ENCODE assay signal across 11 cellular contexts in genomic region chr10:77622822-77623410, GRCh38. TPM values are rescaled to one million over a fixed set of nuclear protein-coding genes. Genes with fewer than 3 reads are reported as not detected.
DNase-seq lines count a peak whose midpoint lies in the region; ATAC-seq, FAIRE-seq and TF ChIP-seq lines count a peak whose summit lies in the region.
"Had no signal": no experiment of that assay in that cellular context is flagged by ENCODE, and none has a peak within 500 bp of the region (broad histone marks: within the 10 kb centered on the region; RNA-seq: fewer than 3 reads in every experiment).

No MANE protein-coding gene starts in this region.

- no peaks in the 10 kb centered on the region for H3K9me3 Mint-ChIP-seq in CD8-positive, alpha-beta T cell
- H3K9me3 Mint-ChIP-seq: CD4-positive, alpha-beta T cell had no signal

- no peak overlapping the region for H3K27ac ChIP-seq in keratinocyte (ENCODE audit: control insufficient read depth, insufficient read depth, low read length)
- no peak overlapping the region for H3K27ac ChIP-seq in CD8-positive, alpha-beta T cell (ENCODE audit: low read depth, low read length)
- H3K27ac ChIP-seq in foreskin keratinocyte: no peak overlapping the region

- H3K4me3 ChIP-seq in keratinocyte (ENCODE audit: control insufficient read depth in 2 of 3, extremely low read depth in 1 of 3, insufficient read depth in 2 of 3, low read depth in 1 of 3, low read length in 3 of 3) (no peak overlapping the region), BE2C (ENCODE audit: low read depth, low read length) (no peak overlapping the region)
- no peak overlapping the region for H3K4me3 ChIP-seq in CD8-positive, alpha-beta T cell (ENCODE audit: low read depth, low read length)

- POLR2A ChIA-PET in CD8-positive, alpha-beta T cell (lab: Charles Lee): no interaction called here

- peak overlapping the region; percentile 14 for H3K4me2 ChIP-seq in keratinocyte (ENCODE audit: control insufficient read depth, extremely low read depth, insufficient read depth, low read depth, low read length)

- in situ Hi-C loops in G401 (cut with HindIII; ENCODE audit: low sequenced_read_pairs): no loop called here

- FAIRE-seq in keratinocyte (lab: Jason Lieb, UNC): no peak
- FAIRE-seq: urothelium cell line had no signal

- no peaks in the 10 kb centered on the region for H3K9me1 ChIP-seq in keratinocyte (ENCODE audit: control insufficient read depth, extremely low read depth, insufficient read depth, low read length)

- H3K27me3 Mint-ChIP-seq in CD8-positive, alpha-beta T cell (ENCODE audit: low read depth): no peaks in the 10 kb centered on the region

- H3K4me1 ChIP-seq in keratinocyte (ENCODE audit: control insufficient read depth, extremely low read depth, insufficient read depth, low read length): peaks cover 4% of the 10 kb centered on the region
- no peaks in the 10 kb centered on the region for H3K4me1 ChIP-seq in CD8-positive, alpha-beta T cell (ENCODE audit: insufficient read depth, low read length)
- H3K4me1 ChIP-seq in BE2C: no peaks in the 10 kb centered on the region
- no peaks in the 10 kb centered on the region for H3K4me1 ChIP-seq in foreskin keratinocyte

- dilution Hi-C loops in keratinocyte (cut with MboI; ENCODE audit: extremely low pct_ligation_motif_present, low sequenced_read_pairs): no loop called here

- H3K9me3 ChIP-seq in keratinocyte (ENCODE audit: control insufficient read depth, low read depth, low read length): no peaks in the 10 kb centered on the region
- no peaks in the 10 kb centered on the region for H3K9me3 ChIP-seq in CD8-positive, alpha-beta T cell (ENCODE audit: low read length)
- H3K9me3 ChIP-seq in BE2C: no peaks in the 10 kb centered on the region

- TF ChIP-seq CTCF in keratinocyte (optimal IDR thresholded peaks at IDR 0.05 in 1 of 3, IDR thresholded peaks at IDR 0.05 in 1 of 3, conservative IDR thresholded peaks at IDR 0.05 in 1 of 3; ENCODE audit: extremely low read depth in 1 of 3, insufficient read depth in 2 of 3, low read length in 3 of 3) (no peak), BE2C (IDR thresholded peaks at IDR 0.05; ENCODE audit: low read depth, low read length) (no peak), foreskin keratinocyte (conservative IDR thresholded peaks at IDR 0.05) (no peak)
- no peak for TF ChIP-seq CTCF in CD8-positive, alpha-beta T cell (IDR thresholded peaks at IDR 0.05)

- ATAC-seq in GM18499 (IDR thresholded peaks at IDR 0.05; ENCODE audit: insufficient read depth, unreplicated experiment) (peak; percentile 78), HG02571 (IDR thresholded peaks at IDR 0.05; ENCODE audit: unreplicated experiment) (peak; percentile 40), foreskin keratinocyte (no peak)
- ATAC-seq in CD8-positive, alpha-beta T cell: no peak

- H3K36me3 ChIP-seq in keratinocyte (ENCODE audit: control insufficient read depth in 2 of 2, extremely low read depth in 1 of 2, insufficient read depth in 2 of 2, low read length in 2 of 2) (no peaks in the 10 kb centered on the region), BE2C (no peaks in the 10 kb centered on the region)
- no peaks in the 10 kb centered on the region for H3K36me3 ChIP-seq in CD8-positive, alpha-beta T cell (ENCODE audit: insufficient read depth, low read length)

- H3K4me3 Mint-ChIP-seq in CD8-positive, alpha-beta T cell: no peak overlapping the region
- H3K4me3 Mint-ChIP-seq: CD4-positive, alpha-beta T cell had no signal

- H3K9ac ChIP-seq in keratinocyte (ENCODE audit: control insufficient read depth, extremely low read depth, insufficient read depth, low read length): no peak overlapping the region

- H3K27me3 ChIP-seq in keratinocyte (ENCODE audit: control insufficient read depth, extremely low read depth, insufficient read depth, low read length) (no peaks in the 10 kb centered on the region), BE2C (no peaks in the 10 kb centered on the region), foreskin keratinocyte (no peaks in the 10 kb centered on the region)
- no peaks in the 10 kb centered on the region for H3K27me3 ChIP-seq in CD8-positive, alpha-beta T cell (ENCODE audit: insufficient read depth, low read length)

- CTCF ChIA-PET in CD8-positive, alpha-beta T cell (lab: Charles Lee): interaction anchor here (1.5 kb wide), 1 partner anchor 19 kb away, joined by 4 read pairs; no protein-coding TSS in a partner anchor

- H2AFZ ChIP-seq in keratinocyte (ENCODE audit: control insufficient read depth, low read length): no peak overlapping the region

- H3K4me1 Mint-ChIP-seq in CD8-positive, alpha-beta T cell (ENCODE audit: low read depth): peaks cover 6% of the 10 kb centered on the region

- no peaks in the 10 kb centered on the region for H3K36me3 Mint-ChIP-seq in CD8-positive, alpha-beta T cell

- DNase-seq in NAMALWA (ENCODE audit: low spot score) (peak; percentile 23), keratinocyte (ENCODE audit: low read depth, low spot score) (no peak), G401 (ENCODE audit: low spot score) (no peak), BE2C (no peak), foreskin keratinocyte (no peak)
- DNase-seq in CD8-positive, alpha-beta T cell: no peak
- DNase-seq: CD4-positive, alpha-beta T cell; NCI-H1694 treated with DMSO at 0.1 percent for 48 hours had no signal

- no peaks in the 10 kb centered on the region for H4K20me1 ChIP-seq in keratinocyte (ENCODE audit: control insufficient read depth, extremely low read depth, insufficient read depth, low read length)

- no peak overlapping the region for H3K27ac Mint-ChIP-seq in CD8-positive, alpha-beta T cell
- H3K27ac Mint-ChIP-seq: CD4-positive, alpha-beta T cell had no signal

- H3K79me2 ChIP-seq in keratinocyte (ENCODE audit: control insufficient read depth, insufficient read depth, low read length): no peaks in the 10 kb centered on the region

- intact Hi-C loops in CD8-positive, alpha-beta T cell (cut with DNase I, micrococcal nuclease): no loop called here

RNA-seq across cellular contexts. Expression of gene KCNMA1, which starts 14.7 kb away (rescaled TPM):
- polyA plus RNA-seq in keratinocyte (5.0 to 6.8 TPM (median 6.3 TPM) in 3 replicates), foreskin keratinocyte (4.3 TPM in 2 replicates)
- polyA plus RNA-seq in keratinocyte (2011; ENCODE audit: low read depth): 1.1 TPM
- 2.7 and 2.8 TPM in 2 replicates for polyA plus RNA-seq in keratinocyte (2011; cell fraction: cytosol; rRNA removed)
- 4.7 and 8.1 TPM in 2 replicates for polyA plus RNA-seq in keratinocyte (2011; cell fraction: nucleus; rRNA removed)
- polyA plus RNA-seq in keratinocyte (2012; ENCODE audit: low replicate concordance): 2.9 and 5.4 TPM in 2 replicates
- 11.5 to 19.4 TPM (median 14.3 TPM) in 3 replicates for polyA minus RNA-seq in keratinocyte
- polyA minus RNA-seq in keratinocyte (2011; cell fraction: cytosol; rRNA and poly(A)+ RNA removed): 3.6 TPM
- polyA minus RNA-seq in keratinocyte (2011; cell fraction: nucleus; rRNA and poly(A)+ RNA removed): 8.5 and 18.3 TPM in 2 replicates
- 0.81 and 3.9 TPM in 2 replicates for total RNA-seq in G401 (2014; rRNA removed; shearing (Covaris generic))
- not detected for total RNA-seq in CD8-positive, alpha-beta T cell
- 24.7 TPM for polyA plus RNA-seq in BE2C (2012; ENCODE audit: insufficient read depth, insufficient read length, low read depth)
- total RNA-seq in foreskin keratinocyte: 2.8 and 3.9 TPM in 2 replicates
- total RNA-seq: CD4-positive, alpha-beta T cell had no signal

Comparison
In these comparisons a context has a peak if more than half of its experiments do, and no peak if none do; other contexts are left out.
1. ATAC-seq: peak in GM18499 (single experiment) and HG02571 (single experiment); none in CD8-positive, alpha-beta T cell (single experiment) and foreskin keratinocyte (single experiment).